ENCODE assay signal across 1 cellular context in genomic region chr6:136783495-136784270, GRCh38.
A peak's percentile ranks its signal among the peaks of the same experiment; 100 is the strongest.
TF ChIP-seq lines count a peak whose summit lies in the region.

No MANE protein-coding gene starts in this region.

TF ChIP-seq in K562, 482 proteins besides CTCF, POLR2A, EP300 and RAD21 (continued from another document and continues in another):
- TF ChIP-seq MXD1 (CRISPR knock-in tag; IDR thresholded peaks at IDR 0.05; ENCODE audit: borderline replicate concordance, poor library complexity, severe bottlenecking) = no peak
- peak; percentile 43; the same call in 1 of the 2 replicates for TF ChIP-seq ETV1 (tag; conservative IDR thresholded peaks at IDR 0.05; ENCODE audit: low read depth)
- TF ChIP-seq EWSR1 (IDR thresholded peaks at IDR 0.05; ENCODE audit: borderline replicate concordance, low read depth, partially characterized antibody) = no peak
- no peak for TF ChIP-seq BRCA1 (IDR thresholded peaks at IDR 0.05)
- TF ChIP-seq BRCA1 (CRISPR knock-in tag; IDR thresholded peaks at IDR 0.05) = no peak
- TF ChIP-seq TCF7 (IDR thresholded peaks at IDR 0.05; ENCODE audit: borderline replicate concordance) = no peak
- no peak for TF ChIP-seq FOXP4 (CRISPR knock-in tag; IDR thresholded peaks at IDR 0.05; ENCODE audit: borderline replicate concordance)
- TF ChIP-seq ZBTB7A (IDR thresholded peaks at IDR 0.05; ENCODE audit: borderline replicate concordance, control insufficient read depth, low read depth, low read length) = no peak
- TF ChIP-seq MYC (IDR thresholded peaks at IDR 0.05; ENCODE audit: low read depth, low read length) = no peak
- no peak for TF ChIP-seq MYC (CRISPR knock-in tag; IDR thresholded peaks at IDR 0.05; ENCODE audit: borderline replicate concordance, low read depth)
- TF ChIP-seq ZNF174 (CRISPR knock-in tag; IDR thresholded peaks at IDR 0.05) = no peak
- TF ChIP-seq MEF2A (IDR thresholded peaks at IDR 0.05; ENCODE audit: control insufficient read depth, low read depth, low read length) = no peak
- TF ChIP-seq CREB1 (IDR thresholded peaks at IDR 0.05) = no peak
- TF ChIP-seq CREB1 (CRISPR knock-in tag; IDR thresholded peaks at IDR 0.05) = no peak
- TF ChIP-seq IRF2 (CRISPR knock-in tag; IDR thresholded peaks at IDR 0.05) = no peak
- TF ChIP-seq HNRNPLL (IDR thresholded peaks at IDR 0.05; ENCODE audit: low read depth, low read length, poor library complexity, severe bottlenecking) = no peak
- no peak for TF ChIP-seq POLR2B (IDR thresholded peaks at IDR 0.05; ENCODE audit: low read depth, partially characterized antibody)
- no peak for TF ChIP-seq GTF3C2 (IDR thresholded peaks at IDR 0.05; ENCODE audit: borderline replicate concordance, extremely low read depth, insufficient read length)
- TF ChIP-seq ELK3 (CRISPR knock-in tag; IDR thresholded peaks at IDR 0.05) = no peak
- TF ChIP-seq CCAR2 (IDR thresholded peaks at IDR 0.05; ENCODE audit: low read depth, low read length) = no peak
- TF ChIP-seq, protein P1, sequence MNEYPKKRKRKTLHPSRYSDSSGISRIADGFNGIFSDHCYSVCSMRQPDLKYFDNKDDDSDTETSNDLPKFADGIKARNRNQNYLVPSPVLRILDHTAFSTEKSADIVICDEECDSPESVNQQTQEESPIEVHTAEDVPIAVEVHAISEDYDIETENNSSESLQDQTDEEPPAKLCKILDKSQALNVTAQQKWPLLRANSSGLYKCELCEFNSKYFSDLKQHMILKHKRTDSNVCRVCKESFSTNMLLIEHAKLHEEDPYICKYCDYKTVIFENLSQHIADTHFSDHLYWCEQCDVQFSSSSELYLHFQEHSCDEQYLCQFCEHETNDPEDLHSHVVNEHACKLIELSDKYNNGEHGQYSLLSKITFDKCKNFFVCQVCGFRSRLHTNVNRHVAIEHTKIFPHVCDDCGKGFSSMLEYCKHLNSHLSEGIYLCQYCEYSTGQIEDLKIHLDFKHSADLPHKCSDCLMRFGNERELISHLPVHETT (CRISPR knock-in tag; conservative IDR thresholded peaks at IDR 0.05 in 1 of 2, IDR thresholded peaks at IDR 0.05 in 1 of 2) = peak in 1 of 2 experiments; percentile 68; a peak in 1 of 4 replicates
- TF ChIP-seq SMARCA5 (IDR thresholded peaks at IDR 0.05) = no peak
- TF ChIP-seq, protein P2, sequence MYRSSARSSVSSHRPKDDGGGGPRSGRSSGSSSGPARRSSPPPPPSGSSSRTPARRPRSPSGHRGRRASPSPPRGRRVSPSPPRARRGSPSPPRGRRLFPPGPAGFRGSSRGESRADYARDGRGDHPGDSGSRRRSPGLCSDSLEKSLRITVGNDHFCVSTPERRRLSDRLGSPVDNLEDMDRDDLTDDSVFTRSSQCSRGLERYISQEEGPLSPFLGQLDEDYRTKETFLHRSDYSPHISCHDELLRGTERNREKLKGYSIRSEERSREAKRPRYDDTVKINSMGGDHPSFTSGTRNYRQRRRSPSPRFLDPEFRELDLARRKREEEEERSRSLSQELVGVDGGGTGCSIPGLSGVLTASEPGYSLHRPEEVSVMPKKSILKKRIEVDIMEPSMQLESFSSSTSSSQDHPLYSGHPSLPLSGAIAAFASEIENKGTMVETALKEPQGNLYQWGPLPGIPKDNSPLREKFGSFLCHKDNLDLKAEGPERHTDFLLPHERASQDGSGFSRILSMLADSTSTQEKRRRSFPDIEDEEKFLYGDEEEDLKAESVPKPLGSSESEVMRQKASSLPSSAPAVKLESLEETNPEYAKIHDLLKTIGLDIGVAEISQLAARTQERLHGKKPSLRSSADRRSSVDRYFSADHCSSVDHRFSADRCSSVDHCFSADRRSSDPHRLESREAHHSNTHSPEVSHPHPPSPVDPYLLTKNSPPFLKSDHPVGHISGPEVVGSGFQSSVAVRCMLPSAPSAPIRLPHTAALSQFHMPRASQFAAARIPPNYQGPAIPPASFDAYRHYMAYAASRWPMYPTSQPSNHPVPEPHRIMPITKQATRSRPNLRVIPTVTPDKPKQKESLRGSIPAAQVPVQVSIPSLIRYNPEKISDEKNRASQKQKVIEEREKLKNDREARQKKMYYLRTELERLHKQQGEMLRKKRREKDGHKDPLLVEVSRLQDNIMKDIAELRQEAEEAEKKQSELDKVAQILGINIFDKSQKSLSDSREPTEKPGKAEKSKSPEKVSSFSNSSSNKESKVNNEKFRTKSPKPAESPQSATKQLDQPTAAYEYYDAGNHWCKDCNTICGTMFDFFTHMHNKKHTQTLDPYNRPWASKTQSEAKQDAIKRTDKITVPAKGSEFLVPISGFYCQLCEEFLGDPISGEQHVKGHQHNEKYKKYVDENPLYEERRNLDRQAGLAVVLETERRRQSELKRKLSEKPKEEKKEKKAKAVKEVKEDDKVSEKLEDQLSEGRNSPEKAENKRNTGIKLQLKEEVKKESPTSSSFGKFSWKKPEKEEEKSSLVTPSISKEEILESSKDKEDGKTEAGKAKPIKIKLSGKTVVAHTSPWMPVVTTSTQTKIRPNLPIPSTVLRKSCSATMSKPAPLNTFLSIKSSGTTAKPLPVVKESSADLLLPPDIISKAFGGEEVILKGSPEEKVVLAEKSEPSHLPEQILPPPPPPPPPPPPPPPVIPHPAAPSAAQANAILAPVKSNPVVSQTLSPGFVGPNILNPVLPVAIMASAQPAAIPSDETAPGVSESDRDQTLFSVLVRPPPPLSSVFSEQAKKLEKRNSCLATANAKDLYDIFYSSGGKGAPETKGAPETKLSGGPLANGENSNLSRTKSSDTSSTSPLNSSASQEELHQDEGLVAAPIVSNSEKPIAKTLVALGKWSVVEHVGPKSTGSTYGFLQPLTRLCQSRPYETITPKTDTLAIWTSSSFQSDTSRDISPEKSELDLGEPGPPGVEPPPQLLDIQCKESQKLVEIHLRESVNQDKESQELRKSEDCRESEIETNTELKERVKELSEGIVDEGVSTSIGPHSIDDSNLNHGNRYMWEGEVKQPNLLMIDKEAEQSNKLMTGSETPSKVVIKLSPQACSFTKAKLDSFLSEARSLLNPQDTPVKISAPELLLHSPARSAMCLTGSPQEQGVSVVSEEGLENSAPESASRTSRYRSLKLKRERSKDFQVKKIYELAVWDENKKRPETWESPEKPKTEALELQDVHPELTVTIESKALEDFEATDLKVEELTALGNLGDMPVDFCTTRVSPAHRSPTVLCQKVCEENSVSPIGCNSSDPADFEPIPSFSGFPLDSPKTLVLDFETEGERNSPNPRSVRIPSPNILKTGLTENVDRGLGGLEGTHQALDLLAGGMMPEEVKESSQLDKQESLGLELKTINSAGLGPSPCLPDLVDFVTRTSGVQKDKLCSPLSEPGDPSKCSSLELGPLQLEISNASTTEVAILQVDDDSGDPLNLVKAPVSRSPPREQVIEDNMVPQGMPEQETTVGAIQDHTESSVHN (IDR thresholded peaks at IDR 0.05; ENCODE audit: borderline replicate concordance in 1 of 2, low read depth in 1 of 2) = no peak
- TF ChIP-seq PTRF (tag; IDR thresholded peaks at IDR 0.05) = no peak
- no peak for TF ChIP-seq PTBP1 (IDR thresholded peaks at IDR 0.05; ENCODE audit: low read depth, low read length)
- TF ChIP-seq ARID3A (IDR thresholded peaks at IDR 0.05; ENCODE audit: borderline replicate concordance, low read depth, low read length) = no peak
- TF ChIP-seq SPI1 (IDR thresholded peaks at IDR 0.05; ENCODE audit: borderline replicate concordance, low read depth, low read length) = peak; percentile 98
- TF ChIP-seq ZNF408 (CRISPR knock-in tag; IDR thresholded peaks at IDR 0.05; ENCODE audit: low read depth) = no peak
- TF ChIP-seq, protein P3, sequence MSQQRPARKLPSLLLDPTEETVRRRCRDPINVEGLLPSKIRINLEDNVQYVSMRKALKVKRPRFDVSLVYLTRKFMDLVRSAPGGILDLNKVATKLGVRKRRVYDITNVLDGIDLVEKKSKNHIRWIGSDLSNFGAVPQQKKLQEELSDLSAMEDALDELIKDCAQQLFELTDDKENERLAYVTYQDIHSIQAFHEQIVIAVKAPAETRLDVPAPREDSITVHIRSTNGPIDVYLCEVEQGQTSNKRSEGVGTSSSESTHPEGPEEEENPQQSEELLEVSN (IDR thresholded peaks at IDR 0.05; ENCODE audit: borderline replicate concordance in 1 of 2, extremely low read depth in 1 of 2, insufficient read depth in 1 of 2, insufficient read length in 1 of 2, low read depth in 1 of 2, low read length in 1 of 2, poor library complexity in 1 of 2, severe bottlenecking in 1 of 2) = no peak
- no peak for TF ChIP-seq ZNF316 (IDR thresholded peaks at IDR 0.05)
- TF ChIP-seq ZNF589 (CRISPR knock-in tag; IDR thresholded peaks at IDR 0.05; ENCODE audit: low read depth) = peak; percentile 87
- no peak for TF ChIP-seq PHTF2 (CRISPR knock-in tag; IDR thresholded peaks at IDR 0.05)
- TF ChIP-seq ETS2 (tag; IDR thresholded peaks at IDR 0.05; ENCODE audit: borderline replicate concordance, poor library complexity, severe bottlenecking) = no peak
- TF ChIP-seq ATF6 (CRISPR knock-in tag; IDR thresholded peaks at IDR 0.05) = no peak
- no peak for TF ChIP-seq PHF21A (IDR thresholded peaks at IDR 0.05; ENCODE audit: borderline replicate concordance, low read depth)
- TF ChIP-seq, protein P4, sequence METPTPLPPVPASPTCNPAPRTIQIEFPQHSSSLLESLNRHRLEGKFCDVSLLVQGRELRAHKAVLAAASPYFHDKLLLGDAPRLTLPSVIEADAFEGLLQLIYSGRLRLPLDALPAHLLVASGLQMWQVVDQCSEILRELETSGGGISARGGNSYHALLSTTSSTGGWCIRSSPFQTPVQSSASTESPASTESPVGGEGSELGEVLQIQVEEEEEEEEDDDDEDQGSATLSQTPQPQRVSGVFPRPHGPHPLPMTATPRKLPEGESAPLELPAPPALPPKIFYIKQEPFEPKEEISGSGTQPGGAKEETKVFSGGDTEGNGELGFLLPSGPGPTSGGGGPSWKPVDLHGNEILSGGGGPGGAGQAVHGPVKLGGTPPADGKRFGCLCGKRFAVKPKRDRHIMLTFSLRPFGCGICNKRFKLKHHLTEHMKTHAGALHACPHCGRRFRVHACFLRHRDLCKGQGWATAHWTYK (CRISPR knock-in tag; IDR thresholded peaks at IDR 0.05) = 0 out of 2 replicates have a peak, but pooled peaks have one; percentile 57
